ENCODE assay signal across 23 cellular contexts in the genomic region with DNA sequence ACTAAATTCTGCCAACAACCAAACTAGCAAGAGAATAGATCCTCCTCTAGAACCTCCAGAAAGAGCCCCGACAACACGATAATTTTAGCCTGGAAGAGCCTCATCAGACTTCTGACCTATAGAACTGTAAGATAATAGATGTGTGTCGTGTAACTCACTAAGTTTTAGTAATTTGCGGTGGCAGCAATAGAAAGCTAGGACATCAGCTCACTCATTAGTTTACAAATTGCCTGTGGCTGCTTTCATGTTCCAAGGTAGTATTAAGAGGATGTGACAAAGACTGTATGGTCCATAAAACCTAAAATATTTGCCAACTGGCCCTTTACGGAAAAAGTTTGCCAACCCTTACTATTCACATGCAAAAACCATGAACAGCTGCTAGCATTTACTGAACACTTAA.
"Had no signal": no experiment of that assay in that cellular context is flagged by ENCODE, and none has a peak within 500 bp of the region (broad histone marks: within the 10 kb centered on the region; RNA-seq: fewer than 3 reads in every experiment).

No MANE protein-coding gene starts in this region.

- ATAC-seq: K562, Panc1, PC-3, SK-N-SH treated with all-trans-retinoic acid at 6 μM for 48 hours had no signal

- H3K9me3 Mint-ChIP-seq: IgD-negative memory B cell had no signal

- H3K4me3 ChIP-seq: K562 had no signal

- H3K9ac ChIP-seq: KMS-11 had no signal

- DNase-seq: Kasumi-1, MM.1S, NCI-H1092 treated with DMSO at 0.1 percent for 48 hours, NCI-H1436, NCI-H187, NCI-H2029, NCI-H2081 treated with DMSO at 0.1 percent for 48 hours, NCI-H2171, NCI-H226, NCI-H446, NCI-H510A, NCI-H524 treated with DMSO at 0.1 percent for 48 hours, NCI-H774, PC-3, SHP77, T-helper 1 cell had no signal

- H3K27ac Mint-ChIP-seq: IgD-negative memory B cell had no signal

- H3K4me1 Mint-ChIP-seq: IgD-negative memory B cell had no signal

- H3K4me3 Mint-ChIP-seq: IgD-negative memory B cell had no signal

- H3K27ac ChIP-seq: HL-60, KMS-11, RWPE1 had no signal
